14 cellular contexts compared by ENCODE assay signal in the genomic region with DNA sequence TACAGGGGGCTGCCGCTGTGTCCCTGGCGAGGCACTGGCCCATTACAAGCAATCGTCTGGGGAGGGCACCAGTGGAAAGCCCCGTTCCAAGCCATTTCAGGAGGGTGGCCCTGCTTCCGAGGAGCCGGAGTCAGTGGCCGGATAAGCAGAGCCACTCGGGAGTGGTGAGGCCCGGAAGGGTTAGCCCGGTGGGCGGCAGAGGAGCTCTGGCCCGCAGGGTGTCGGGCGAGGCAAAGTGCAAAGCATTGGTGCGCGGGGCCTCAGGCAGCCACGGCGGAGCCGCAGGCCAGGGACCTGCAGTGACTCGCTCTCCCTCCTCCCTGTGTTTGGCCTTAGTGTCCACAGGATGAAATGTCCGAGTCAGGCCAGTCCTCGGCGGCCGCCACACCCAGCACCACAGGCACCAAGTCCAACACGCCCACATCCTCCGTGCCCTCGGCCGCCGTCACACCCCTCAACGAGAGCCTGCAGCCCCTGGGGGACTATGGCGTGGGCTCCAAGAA. TPM values are rescaled to one million over a fixed set of nuclear protein-coding genes. Genes with fewer than 3 reads are reported as not detected.
DNase-seq lines count a peak whose midpoint lies in the region; ATAC-seq, FAIRE-seq and TF ChIP-seq lines count a peak whose summit lies in the region.
"Had no signal": no experiment of that assay in that cellular context is flagged by ENCODE, and none has a peak within 500 bp of the region (broad histone marks: within the 10 kb centered on the region; RNA-seq: fewer than 3 reads in every experiment).

No MANE protein-coding gene starts in this region.

- H3K27me3 ChIP-seq in osteoblast (ENCODE audit: insufficient read depth, low read length): no peaks in the 10 kb centered on the region

- no peak for FAIRE-seq in H54 (lab: Jason Lieb, UNC)
- FAIRE-seq: GM12878 had no signal

- no peaks in the 10 kb centered on the region for H3K9me3 ChIP-seq in osteoblast (ENCODE audit: low read depth, low read length)

- DNase-seq in H54 (ENCODE audit: insufficient read length, low spot score): peak; percentile 56
- peak; percentile 36 for DNase-seq in astrocyte of the hippocampus (ENCODE audit: low read depth, low spot score)
- no peak for DNase-seq in osteoblast (ENCODE audit: insufficient read length, low spot score, missing footprints)
- DNase-seq in activated effector memory CD4-positive, alpha-beta T cell treated with anti-CD3 and anti-CD28 coated beads, Interleukin-2, amount 50 U/mL, for 16 hours: no peak
- DNase-seq: activated CD8-positive, alpha-beta memory T cell treated with anti-CD3 and anti-CD28 coated beads for 24 hours; DMS79 treated with DMSO at 0.1 percent for 48 hours; HCEC 1CT; left ventricle myocardium superior; natural killer cell; NCI-H524 treated with DMSO at 0.1 percent for 48 hours had no signal

- peaks cover 15% of the 10 kb centered on the region for H4K20me1 ChIP-seq in osteoblast (ENCODE audit: insufficient read depth, low read length)

- H3K4me2 ChIP-seq in osteoblast (ENCODE audit: insufficient read depth, low read length): peak overlapping the region; percentile 82

- H3K36me3 ChIP-seq in osteoblast (ENCODE audit: insufficient read depth, low read length): peaks cover 37% of the 10 kb centered on the region

- 0 out of 2 replicates have a peak, but pooled peaks have one; percentile 29 for TF ChIP-seq POLR2A in H54 (IDR thresholded peaks at IDR 0.05; ENCODE audit: low read depth, low read length)

- H3K27ac ChIP-seq in osteoblast (ENCODE audit: low read depth, low read length): peak overlapping the region; percentile 98

- ATAC-seq in HG03108 (IDR thresholded peaks at IDR 0.05; ENCODE audit: unreplicated experiment): no peak
- ATAC-seq in GM18873 (IDR thresholded peaks at IDR 0.05; ENCODE audit: low FRiP score, unreplicated experiment): no peak
- ATAC-seq: GM12878, left ventricle myocardium superior, natural killer cell, WTC11 had no signal

- no peak overlapping the region for H3K4me3 ChIP-seq in osteoblast (ENCODE audit: insufficient read depth, low read length)
- H3K4me3 ChIP-seq: GM12878 had no signal

- TF ChIP-seq CTCF in osteoblast (IDR thresholded peaks at IDR 0.05; ENCODE audit: extremely low read depth, low read depth, low read length): no peak

- H3K4me1 ChIP-seq in osteoblast (ENCODE audit: insufficient read depth, low read length): peaks cover 28% of the 10 kb centered on the region

- H3K79me2 ChIP-seq in osteoblast (ENCODE audit: insufficient read depth, low read length): peaks cover 8% of the 10 kb centered on the region

- H2AFZ ChIP-seq in osteoblast (ENCODE audit: low read length): no peak overlapping the region

RNA-seq across cellular contexts. Expression of a gene that starts 24.6 kb away (rescaled TPM):
- 49.2 and 55.4 TPM in 2 replicates for total RNA-seq in osteoblast

RNA-seq across cellular contexts. Expression of a gene that starts 25.9 kb away (rescaled TPM):
- total RNA-seq in osteoblast: 10.0 and 16.3 TPM in 2 replicates

RNA-seq across cellular contexts. Expression of a gene that starts 26.2 kb away (rescaled TPM):
- total RNA-seq in osteoblast: 40.5 and 47.1 TPM in 2 replicates

RNA-seq across cellular contexts. Expression of a gene that starts 35.6 kb away (rescaled TPM):
- 33.6 and 42.3 TPM in 2 replicates for total RNA-seq in osteoblast

RNA-seq across cellular contexts. Expression of a gene that starts 36.0 kb away (rescaled TPM):
- 45.4 and 56.1 TPM in 2 replicates for total RNA-seq in osteoblast

Comparison
In these comparisons a context has a peak if more than half of its experiments do, and no peak if none do; other contexts are left out.
1. DNase-seq: peak in H54 (single experiment) and astrocyte of the hippocampus (single experiment); none in osteoblast (single experiment) and activated effector memory CD4-positive, alpha-beta T cell treated with anti-CD3 and anti-CD28 coated beads, Interleukin-2, amount 50 U/mL, for 16 hours (single experiment).